11 cellular contexts compared by ENCODE assay signal in the genomic region with DNA sequence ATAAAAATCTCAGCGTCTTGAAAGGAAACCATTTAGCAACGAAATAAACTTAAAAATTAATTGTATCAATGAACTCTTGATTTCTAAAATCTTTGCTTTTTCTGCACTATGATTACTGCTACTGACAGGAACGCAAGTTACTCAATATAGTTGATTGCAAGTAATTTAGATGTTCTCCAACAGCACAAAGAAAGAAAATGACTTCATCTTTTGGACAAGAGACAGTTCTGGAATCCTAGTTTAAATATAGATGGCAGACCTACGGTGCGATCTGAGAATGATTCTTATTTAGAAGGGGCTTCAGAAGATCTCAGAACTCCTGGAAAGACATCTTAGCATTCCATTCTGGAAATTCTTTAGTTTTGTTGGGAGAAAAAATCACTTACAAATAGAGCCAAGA. TPM values are rescaled to one million over a fixed set of nuclear protein-coding genes. Genes with fewer than 3 reads are reported as not detected.
A peak's percentile ranks its signal among the peaks of the same experiment; 100 is the strongest.
DNase-seq lines count a peak whose midpoint lies in the region; ATAC-seq and TF ChIP-seq lines count a peak whose summit lies in the region.
"Had no signal": no experiment of that assay in that cellular context is flagged by ENCODE, and none has a peak within 500 bp of the region (broad histone marks: within the 10 kb centered on the region; RNA-seq: fewer than 3 reads in every experiment).

No MANE protein-coding gene starts in this region.

- peaks cover 31% of the 10 kb centered on the region for H3K4me1 ChIP-seq in mammary epithelial cell (ENCODE audit: insufficient read depth, low read length)
- peaks cover 0 to 25% (median 3%) of the 10 kb centered on the region in 4 donors for H3K4me1 ChIP-seq in right lobe of liver
- peaks cover 5 to 65% (median 41%) of the 10 kb centered on the region in 4 donors for H3K4me1 ChIP-seq in tibial artery

- H3K36me3 Mint-ChIP-seq in MCF 10A (ENCODE audit: insufficient read depth, unreplicated experiment), result peaks cover 4% of the 10 kb centered on the region
- H3K36me3 Mint-ChIP-seq in activated naive CD8-positive, alpha-beta T cell treated with anti-CD3 and anti-CD28 coated beads, Interleukin-2, amount 10 ng/mL, durations not matched to agents 7 days and 5 days, result peaks cover 5% of the 10 kb centered on the region

- H3K79me2 ChIP-seq in mammary epithelial cell (ENCODE audit: insufficient read depth, low read length), result peaks cover 68% of the 10 kb centered on the region

- no peak overlapping the region for H3K9ac ChIP-seq in mammary epithelial cell (ENCODE audit: insufficient read depth, low read length)

- no peaks in the 10 kb centered on the region for H4K20me1 ChIP-seq in mammary epithelial cell (ENCODE audit: insufficient read depth, low read length)

- H3K4me1 Mint-ChIP-seq in MCF 10A (ENCODE audit: insufficient read depth, unreplicated experiment), result peaks cover 14% of the 10 kb centered on the region
- H3K4me1 Mint-ChIP-seq in activated naive CD8-positive, alpha-beta T cell treated with anti-CD3 and anti-CD28 coated beads, Interleukin-2, amount 10 ng/mL, durations not matched to agents 7 days and 5 days, result peaks cover 35% of the 10 kb centered on the region

- H2AFZ ChIP-seq in mammary epithelial cell (ENCODE audit: low read depth, low read length), result no peak overlapping the region

- peak overlapping the region; percentile 13 for H3K4me3 Mint-ChIP-seq in MCF 10A (ENCODE audit: unreplicated experiment)
- H3K4me3 Mint-ChIP-seq in activated naive CD8-positive, alpha-beta T cell treated with anti-CD3 and anti-CD28 coated beads, Interleukin-2, amount 10 ng/mL, durations not matched to agents 7 days and 5 days, result peak overlapping the region; percentile 15

- H3K27ac Mint-ChIP-seq in MCF 10A (ENCODE audit: low read depth, unreplicated experiment), result no peak overlapping the region
- H3K27ac Mint-ChIP-seq in activated naive CD8-positive, alpha-beta T cell treated with anti-CD3 and anti-CD28 coated beads, Interleukin-2, amount 10 ng/mL, durations not matched to agents 7 days and 5 days, result peak overlapping the region; percentile 47

- no peak overlapping the region for H3K4me3 ChIP-seq in mammary epithelial cell (replicated peaks in 1 of 3; ENCODE audit: insufficient read depth in 1 of 3, low read depth in 2 of 3, low read length in 3 of 3)
- peak overlapping the region in 1 of 3 donors; percentile 54 for H3K4me3 ChIP-seq in right lobe of liver
- no peak overlapping the region for H3K4me3 ChIP-seq in tibial artery

- DNase-seq in MCF 10A (ENCODE audit: unreplicated experiment) (no peak), mammary epithelial cell (no peak), right lobe of liver (no peak), tibial artery (no peak), NOMO-1 treated with dmso at 0.1 percent for 144 hours (lab: John Stamatoyannopoulos, UW; ENCODE audit: unreplicated experiment) (no peak), DMS53 (lab: John Stamatoyannopoulos, UW) (no peak)
- DNase-seq in activated naive CD8-positive, alpha-beta T cell treated with anti-CD3 and anti-CD28 coated beads, Interleukin-2, amount 10 ng/mL, durations not matched to agents 7 days and 5 days, result no peak
- DNase-seq: activated gamma-delta T cell treated with Interleukin-2 at 50 U/mL for 16 hours; effector CD4-positive, alpha-beta T cell; NCI-H2029 treated with DMSO at 0.1 percent for 48 hours had no signal

- POLR2A ChIA-PET in MCF 10A (lab: Yijun Ruan, JAX), result interaction anchor here (1.2 to 6.2 kb wide), 4 partner anchors 17 to 239 kb away, joined by 3 to 89 read pairs (median 26); partner anchors contain the start of gene PEBP1
- POLR2A ChIA-PET in activated naive CD8-positive, alpha-beta T cell treated with anti-CD3 and anti-CD28 coated beads, Interleukin-2, amount 10 ng/mL, durations not matched to agents 7 days and 5 days (lab: Charles Lee), result interaction anchor here (2.3 kb wide), 1 partner anchor 310 kb away, joined by 9 read pairs; no protein-coding TSS in a partner anchor

- H3K27me3 ChIP-seq in mammary epithelial cell (ENCODE audit: insufficient read depth, low read length), result no peaks in the 10 kb centered on the region
- H3K27me3 ChIP-seq in right lobe of liver, result no peaks in the 10 kb centered on the region
- H3K27me3 ChIP-seq in tibial artery, result no peaks in the 10 kb centered on the region

- peak; percentile 17 for TF ChIP-seq POLR2A in right lobe of liver (IDR thresholded peaks at IDR 0.05)
- TF ChIP-seq POLR2A in GM18505 (IDR thresholded peaks at IDR 0.05; ENCODE audit: borderline replicate concordance, extremely low read depth, insufficient read depth, insufficient read length), result no peak

- no TSS peak for BruUV-seq in MCF 10A (replicated peaks; lab: Mats Ljungman, UMichigan)
- BruUV-seq in mammary epithelial cell (replicated peaks; lab: Mats Ljungman, UMichigan), result no TSS peak

- no peaks in the 10 kb centered on the region for H3K9me3 ChIP-seq in mammary epithelial cell (replicated peaks; ENCODE audit: insufficient read depth, low read length)
- no peaks in the 10 kb centered on the region for H3K9me3 ChIP-seq in right lobe of liver
- H3K9me3 ChIP-seq in tibial artery, result no peaks in the 10 kb centered on the region

- TF ChIP-seq CTCF in MCF 10A (IDR thresholded peaks at IDR 0.05; ENCODE audit: unreplicated experiment) (no peak), mammary epithelial cell (conservative IDR thresholded peaks at IDR 0.05 in 1 of 2, IDR thresholded peaks at IDR 0.05 in 1 of 2; ENCODE audit: extremely low read depth in 1 of 2, insufficient read depth in 1 of 2, low read depth in 1 of 2, low read length in 2 of 2) (no peak), right lobe of liver (IDR thresholded peaks at IDR 0.05) (no peak), tibial artery (IDR thresholded peaks at IDR 0.05) (no peak)

- CTCF ChIA-PET in MCF 10A (lab: Yijun Ruan, JAX) (interaction anchor here (0.6 to 8.9 kb wide), 20 partner anchors 10 to 1032 kb away, joined by 3 to 422 read pairs (median 7); partner anchors contain the start of genes PEBP1 and VSIG10), mammary epithelial cell (lab: Charles Lee; ENCODE audit: low non-redundant PET) (no interaction called here)

- no peak overlapping the region for H3K27ac ChIP-seq in mammary epithelial cell (ENCODE audit: insufficient read depth, low read depth, low read length)
- peak overlapping the region; percentile 94 to 98 (median 95) for H3K27ac ChIP-seq in right lobe of liver
- peak overlapping the region; percentile 84 to 89 for H3K27ac ChIP-seq in tibial artery

- dilution Hi-C loops in mammary epithelial cell (cut with HindIII; ENCODE audit: low sequenced_read_pairs), result loop anchor here (5.0 to 10.0 kb wide), 2 partner anchors 193 to 230 kb away; no protein-coding TSS in a partner anchor

- in situ Hi-C loops in mammary epithelial cell (cut with MboI; ENCODE audit: low sequenced_read_pairs in 2 of 2), result loop anchor here (5.0 to 25.0 kb wide), 3 partner anchors 113 to 193 kb away; no protein-coding TSS in a partner anchor

- no peak overlapping the region for H3K4me2 ChIP-seq in mammary epithelial cell (ENCODE audit: insufficient read depth, low read depth, low read length)

- 97% methylated on average over 5 of the region's 5 CpGs for WGBS in mammary epithelial cell (ENCODE audit: low coverage, missing lambda C conversion rate)
- WGBS in right lobe of liver (ENCODE audit: insufficient coverage, low coverage, low lambda C conversion rate, missing lambda C conversion rate), result 30% methylated on average over 5 of the region's 5 CpGs

- ATAC-seq in activated naive CD8-positive, alpha-beta T cell treated with anti-CD3 and anti-CD28 coated beads, Interleukin-2, amount 10 ng/mL, durations not matched to agents 7 days and 5 days (ENCODE audit: low read depth), result no peak
- peak in 1 of 4 donors; percentile 2 for ATAC-seq in right lobe of liver
- no peak for ATAC-seq in GM18505 (IDR thresholded peaks at IDR 0.05; ENCODE audit: unreplicated experiment)

- H3K36me3 ChIP-seq in mammary epithelial cell (ENCODE audit: insufficient read depth, low read length) (peaks cover 4% of the 10 kb centered on the region), right lobe of liver (peaks cover 0 to under 1% (median 0%) of the 10 kb centered on the region in 4 donors), tibial artery (peaks cover 0 to 16% (median 9%) of the 10 kb centered on the region in 3 donors)

- intact Hi-C loops in MCF 10A (cut with micrococcal nuclease), result loop anchor here (5.0 kb wide), 1 partner anchor 313 kb away; the partner anchor contains the start of gene WSB2
- intact Hi-C loops in mammary epithelial cell (cut with micrococcal nuclease), result loop anchor here (5.0 kb wide), 2 partner anchors 498 to 1272 kb away; no protein-coding TSS in a partner anchor
- intact Hi-C loops in right lobe of liver (cut with DNase I), result loop anchor here (5.0 to 10.0 kb wide), 3 partner anchors 190 to 250 kb away; no protein-coding TSS in a partner anchor
- intact Hi-C loops in tibial artery (cut with DNase I; ENCODE audit: low total_unique reads), result loop anchor here (10.0 kb wide), 2 partner anchors 240 to 500 kb away; partner anchors contain the start of gene PEBP1

- no peaks in the 10 kb centered on the region for H3K9me3 Mint-ChIP-seq in MCF 10A (ENCODE audit: unreplicated experiment)
- no peaks in the 10 kb centered on the region for H3K9me3 Mint-ChIP-seq in activated naive CD8-positive, alpha-beta T cell treated with anti-CD3 and anti-CD28 coated beads, Interleukin-2, amount 10 ng/mL, durations not matched to agents 7 days and 5 days

- no peaks in the 10 kb centered on the region for H3K27me3 Mint-ChIP-seq in MCF 10A (ENCODE audit: insufficient read depth, unreplicated experiment)
- peaks cover 13% of the 10 kb centered on the region for H3K27me3 Mint-ChIP-seq in activated naive CD8-positive, alpha-beta T cell treated with anti-CD3 and anti-CD28 coated beads, Interleukin-2, amount 10 ng/mL, durations not matched to agents 7 days and 5 days

RNA-seq across cellular contexts. Expression of gene SUDS3, which starts 1.4 kb away (rescaled TPM):
- total RNA-seq in MCF 10A (2022) (19.6 and 25.1 TPM in 2 replicates), mammary epithelial cell (10 to 100 TPM; 30.3 to 48.7 TPM), right lobe of liver (10 to 100 TPM in 5 of 6 experiments, 1 to 10 TPM in 1; 9.7 to 15.9 (median 13.6) TPM)
- polyA plus RNA-seq in mammary epithelial cell, result 13.0 TPM
- 21.1 TPM for polyA minus RNA-seq in mammary epithelial cell
- 10 to 100 TPM; 27.3 to 30.0 TPM for total RNA-seq in activated naive CD8-positive, alpha-beta T cell treated with anti-CD3 and anti-CD28 coated beads, Interleukin-2, amount 10 ng/mL, durations not matched to agents 7 days and 5 days

RNA-seq across cellular contexts. Expression of gene TAOK3, which starts 2.2 kb away (rescaled TPM):
- total RNA-seq in MCF 10A (2022) (24.8 and 28.6 TPM in 2 replicates), mammary epithelial cell (10 to 100 TPM; 35.5 to 53.4 TPM), right lobe of liver (10 to 100 TPM; 12.2 to 21.9 (median 17.7) TPM)
- 35.8 TPM for polyA plus RNA-seq in mammary epithelial cell
- polyA minus RNA-seq in mammary epithelial cell, result 122 TPM
- total RNA-seq in activated naive CD8-positive, alpha-beta T cell treated with anti-CD3 and anti-CD28 coated beads, Interleukin-2, amount 10 ng/mL, durations not matched to agents 7 days and 5 days, result 10 to 100 TPM; 60.2 to 63.4 TPM
